20 cellular contexts compared by ENCODE assay signal in the genomic region with DNA sequence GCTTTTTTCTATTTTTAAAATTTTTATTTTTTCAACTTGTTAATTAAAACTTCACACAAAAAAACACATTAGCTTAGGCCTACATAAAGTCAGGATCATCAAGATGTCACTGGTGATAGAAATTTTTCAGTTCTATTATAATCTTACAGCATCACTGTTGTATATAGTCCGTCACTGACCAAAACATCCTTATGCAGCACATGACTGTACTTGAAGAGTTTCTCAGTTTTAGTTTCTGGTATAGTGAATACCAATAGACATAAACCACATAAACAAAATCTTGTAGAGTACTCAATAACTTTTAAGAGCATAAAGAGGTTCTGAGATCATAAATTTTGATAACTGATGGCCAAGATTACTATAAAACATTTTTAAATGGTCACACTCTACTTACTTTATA.
DNase-seq lines count a peak whose midpoint lies in the region; ATAC-seq and TF ChIP-seq lines count a peak whose summit lies in the region.
"Had no signal": no experiment of that assay in that cellular context is flagged by ENCODE, and none has a peak within 500 bp of the region (broad histone marks: within the 10 kb centered on the region; RNA-seq: fewer than 3 reads in every experiment).

No MANE protein-coding gene starts in this region.

- DNase-seq in smooth muscle cell (lab: John Stamatoyannopoulos, UW; ENCODE audit: unreplicated experiment) (no peak), NCI-H748 treated with DMSO at 0.1 percent for 48 hours (lab: John Stamatoyannopoulos, UW) (no peak), Calu3 (no peak), middle frontal gyrus (ENCODE audit: extremely low spot score, low spot score) (no peak)
- DNase-seq: activated CD4-positive, alpha-beta T cell treated with anti-CD3 and anti-CD28 coated beads for 4 hours; activated CD8-positive, alpha-beta memory T cell treated with anti-CD3 and anti-CD28 coated beads, Interleukin-2, amount 50 U/mL, for 4 hours; activated effector memory CD4-positive, alpha-beta T cell treated with anti-CD3 and anti-CD28 coated beads, Interleukin-2, amount 50 U/mL, for 16 hours; NCI-H1105; NCI-H2171 treated with DMSO at 0.1 percent for 48 hours; NK-92 treated with Interleukin-12 subunit alpha and Interleukin-12 subunit beta, amount 100 ng/mL, for 24 hours; spleen had no signal

- no peaks in the 10 kb centered on the region for H3K4me1 Mint-ChIP-seq in Calu3 (ENCODE audit: low read depth, unreplicated experiment)
- H3K4me1 Mint-ChIP-seq: neural crest cell had no signal

- no peaks in the 10 kb centered on the region for H3K27me3 ChIP-seq in smooth muscle cell (ENCODE audit: low read depth)
- H3K27me3 ChIP-seq: gastroesophageal sphincter, spleen, suprapubic skin had no signal

- no peaks in the 10 kb centered on the region for H3F3A ChIP-seq in smooth muscle cell (ENCODE audit: low read depth)

- no TSS peak for BruUV-seq in Calu3 (replicated peaks; lab: Mats Ljungman, UMichigan)

- peaks cover 97% of the 10 kb centered on the region for H4K20me1 ChIP-seq in smooth muscle cell (ENCODE audit: low read depth)

- peaks cover 98% of the 10 kb centered on the region for H3K79me2 ChIP-seq in smooth muscle cell (ENCODE audit: low read depth)

- H3K27ac ChIP-seq in smooth muscle cell (ENCODE audit: low read depth), result no peak overlapping the region
- H3K27ac ChIP-seq: epithelial cell of prostate, gastroesophageal sphincter, spleen, suprapubic skin had no signal

- no peaks in the 10 kb centered on the region for H3K36me3 Mint-ChIP-seq in Calu3 (ENCODE audit: insufficient read depth, unreplicated experiment)

- CTCF ChIA-PET in Calu3 (lab: Charles Lee), result no interaction called here

- H3K4me2 ChIP-seq in smooth muscle cell, result peak overlapping the region; percentile 18

- ATAC-seq in GM19023 (IDR thresholded peaks at IDR 0.05; ENCODE audit: unreplicated experiment) (peak; percentile 72), HG02678 (IDR thresholded peaks at IDR 0.05; ENCODE audit: unreplicated experiment) (peak; percentile 84), HG03432 (IDR thresholded peaks at IDR 0.05; ENCODE audit: unreplicated experiment) (peak; percentile 86)
- ATAC-seq: gastroesophageal sphincter, HCT116 had no signal

- no peak overlapping the region for H3K4me3 Mint-ChIP-seq in Calu3 (ENCODE audit: low read depth, unreplicated experiment)
- H3K4me3 Mint-ChIP-seq: mesothelial cell of epicardium, neural crest cell had no signal

- H3K4me3 ChIP-seq in smooth muscle cell, result no peak overlapping the region
- H3K4me3 ChIP-seq: gastroesophageal sphincter, spleen, suprapubic skin had no signal

- no peaks in the 10 kb centered on the region for H3K36me3 ChIP-seq in smooth muscle cell (ENCODE audit: low read depth)
- H3K36me3 ChIP-seq: gastroesophageal sphincter, suprapubic skin had no signal

- H3K9me3 Mint-ChIP-seq in Calu3 (ENCODE audit: low read depth, unreplicated experiment), result no peaks in the 10 kb centered on the region
- H3K9me3 Mint-ChIP-seq: neural crest cell had no signal

- H3K4me1 ChIP-seq in smooth muscle cell (ENCODE audit: low read depth), result no peaks in the 10 kb centered on the region
- H3K4me1 ChIP-seq: suprapubic skin had no signal

- H3K27me3 Mint-ChIP-seq in Calu3 (ENCODE audit: unreplicated experiment), result no peaks in the 10 kb centered on the region

- no peak overlapping the region for H2AFZ ChIP-seq in smooth muscle cell (ENCODE audit: low read depth)

- no peaks in the 10 kb centered on the region for H3K9me3 ChIP-seq in smooth muscle cell (replicated peaks; ENCODE audit: low read depth)
- H3K9me3 ChIP-seq: gastroesophageal sphincter, spleen, suprapubic skin had no signal

- no peak overlapping the region for H3K9ac ChIP-seq in smooth muscle cell (ENCODE audit: low read depth)

- intact Hi-C loops in Calu3 (cut with micrococcal nuclease; ENCODE audit: unreplicated experiment), result no loop called here

- 95% methylated on average over 1 of the region's 1 CpG for WGBS in smooth muscle cell (ENCODE audit: low lambda C conversion rate)

- no peak overlapping the region for H3K27ac Mint-ChIP-seq in Calu3 (ENCODE audit: unreplicated experiment)
- H3K27ac Mint-ChIP-seq: mesothelial cell of epicardium had no signal

- TF ChIP-seq CTCF in smooth muscle cell (IDR thresholded peaks at IDR 0.05; ENCODE audit: borderline replicate concordance, insufficient read depth, poor library complexity, severe bottlenecking), result no peak
- no peak for TF ChIP-seq CTCF in Calu3 (IDR thresholded peaks at IDR 0.05; ENCODE audit: unreplicated experiment)
